ENCODE assay signal across 10 cellular contexts in the genomic region with DNA sequence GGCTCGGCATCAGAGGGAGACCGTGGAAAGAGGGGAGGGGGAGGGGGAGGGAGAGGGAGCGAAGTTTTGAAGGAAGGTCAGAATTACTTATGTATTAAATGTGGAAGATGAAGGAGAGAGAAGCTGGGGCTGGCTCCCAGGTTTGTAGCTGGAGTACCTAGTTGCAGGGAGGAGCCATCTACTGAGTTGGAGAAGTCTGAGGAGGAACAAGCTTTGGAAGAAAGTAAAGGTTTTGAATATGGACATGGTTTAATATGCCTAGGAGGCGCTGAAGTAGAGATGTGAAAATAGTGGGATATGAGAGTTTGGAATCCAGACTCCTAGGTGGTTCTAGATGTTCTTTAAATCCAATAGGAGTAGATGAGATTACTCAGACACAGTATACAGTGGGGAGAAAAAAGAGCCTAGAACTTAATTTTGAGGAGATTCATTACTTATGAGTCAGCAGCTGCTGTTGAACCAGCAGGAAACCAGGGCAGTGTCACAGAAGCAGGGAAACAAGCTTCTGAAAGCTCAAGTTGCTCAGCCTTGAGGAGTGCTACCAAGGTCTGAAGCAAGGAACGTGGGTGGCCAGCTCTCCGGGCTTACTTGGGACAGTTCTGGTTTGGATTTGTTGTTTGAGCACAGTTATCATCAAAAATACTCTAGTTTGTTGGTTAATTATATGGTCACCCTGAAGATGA.
DNase-seq lines count a peak whose midpoint lies in the region; ATAC-seq and TF ChIP-seq lines count a peak whose summit lies in the region.
"Had no signal": no experiment of that assay in that cellular context is flagged by ENCODE, and none has a peak within 500 bp of the region (broad histone marks: within the 10 kb centered on the region; RNA-seq: fewer than 3 reads in every experiment).

No MANE protein-coding gene starts in this region.

- in situ Hi-C loops in brain microvascular endothelial cell (cut with HindIII; ENCODE audit: low pct_ligation_motif_present, low sequenced_read_pairs): no loop called here

- H3K27me3 ChIP-seq in brain microvascular endothelial cell (replicated peaks) (no peaks in the 10 kb centered on the region), left lung (no peaks in the 10 kb centered on the region)
- H3K27me3 ChIP-seq: testis had no signal

- no peaks in the 10 kb centered on the region for H3K9me3 ChIP-seq in left lung
- H3K9me3 ChIP-seq: testis had no signal

- ATAC-seq in left lung: peak; percentile 75

- TF ChIP-seq CTCF in AG04449 (IDR thresholded peaks at IDR 0.05; ENCODE audit: insufficient read depth, low read length, missing control alignments): no peak
- no peak for TF ChIP-seq CTCF in brain microvascular endothelial cell (IDR thresholded peaks at IDR 0.05; ENCODE audit: low read depth, low read length, missing control alignments)
- TF ChIP-seq CTCF in left lung (IDR thresholded peaks at IDR 0.05): no peak

- H3K4me3 ChIP-seq in AG04449 (ENCODE audit: low read depth, low read length): no peak overlapping the region
- no peak overlapping the region for H3K4me3 ChIP-seq in brain microvascular endothelial cell (ENCODE audit: low read depth, low read length)
- no peak overlapping the region for H3K4me3 ChIP-seq in left lung
- H3K4me3 ChIP-seq: testis had no signal

- POLR2A ChIA-PET in AG04449 (lab: Yijun Ruan, JAX): interaction anchor here (0.8 kb wide), 1 partner anchor 149 kb away, joined by 3 read pairs; no protein-coding TSS in a partner anchor

- CTCF ChIA-PET in AG04449 (lab: Yijun Ruan, JAX): interaction anchor here (1.0 kb wide), 1 partner anchor 13 kb away, joined by 3 read pairs; no protein-coding TSS in a partner anchor

- H3K36me3 ChIP-seq in brain microvascular endothelial cell (replicated peaks) (peaks cover 23% of the 10 kb centered on the region), left lung (peaks cover 0 to 66% of the 10 kb centered on the region in 2 donors)

- no peaks in the 10 kb centered on the region for H3K4me1 ChIP-seq in left lung
- H3K4me1 ChIP-seq: testis had no signal

- intact Hi-C loops in left lung (cut with DNase I): no loop called here

- DNase-seq in AG04449 (ENCODE audit: low read depth, low spot score): peak; percentile 65
- peak; percentile 31 for DNase-seq in HPDE6-E6E7 (ENCODE audit: extremely low spot score)
- DNase-seq in brain microvascular endothelial cell: peak; percentile 89
- DNase-seq in left lung: no peak
- no peak for DNase-seq in cortex of kidney (lab: John Stamatoyannopoulos, UW)
- no peak for DNase-seq in NK-92 (lab: John Stamatoyannopoulos, UW; ENCODE audit: unreplicated experiment)
- no peak for DNase-seq in C1 segment of cervical spinal cord (lab: John Stamatoyannopoulos, UW)
- no peak for DNase-seq in NCI-H187 (lab: John Stamatoyannopoulos, UW)
- DNase-seq: stimulated activated CD4-positive, alpha-beta T cell treated with anti-CD3 and anti-CD28 coated beads, Interleukin-15, amount 100 ng/mL, for 24 hours; testis had no signal

- H3K27ac ChIP-seq in brain microvascular endothelial cell (peak overlapping the region; percentile 60), left lung (no peak overlapping the region)

Comparison
In these comparisons a context has a peak if more than half of its experiments do, and no peak if none do; other contexts are left out.
1. DNase-seq: peak in AG04449 (single experiment), HPDE6-E6E7 (single experiment) and brain microvascular endothelial cell (single experiment); none in left lung (0 of 2), cortex of kidney (single experiment), NK-92 (single experiment), C1 segment of cervical spinal cord (0 of 14) and NCI-H187 (0 of 2).